Comparison of ENCODE assay signal across 1 cellular context in genomic region chr1:97745912-97746311, GRCh38.
TF ChIP-seq lines count a peak whose summit lies in the region.

No MANE protein-coding gene starts in this region.

TF ChIP-seq in IMR-90, 13 proteins besides CTCF, POLR2A, EP300 and RAD21 (continued from another document):
- TF ChIP-seq NFE2L2 (IDR thresholded peaks at IDR 0.05; ENCODE audit: low read depth, low read length), result no peak
- TF ChIP-seq USF2 (IDR thresholded peaks at IDR 0.05; ENCODE audit: low read depth, low read length), result no peak
- TF ChIP-seq CHD1 (IDR thresholded peaks at IDR 0.05; ENCODE audit: low read depth, low read length), result no peak
- TF ChIP-seq BHLHE40 (IDR thresholded peaks at IDR 0.05; ENCODE audit: low read depth, low read length), result no peak
- 0 out of 2 replicates have a peak, but pooled peaks have one; percentile 10 for TF ChIP-seq FOS (IDR thresholded peaks at IDR 0.05; ENCODE audit: low read depth, low read length)
- TF ChIP-seq RFX5 (IDR thresholded peaks at IDR 0.05; ENCODE audit: low read depth, low read length), result no peak
- TF ChIP-seq MAFK (IDR thresholded peaks at IDR 0.05; ENCODE audit: low read depth, low read length), result no peak
- no peak for TF ChIP-seq SMC3 (IDR thresholded peaks at IDR 0.05; ENCODE audit: low read depth, low read length)
